In genomic region chr3:48402281-48402732, GRCh38 we compare ENCODE assay signal across 9 cellular contexts. TPM values are rescaled to one million over a fixed set of nuclear protein-coding genes. Genes with fewer than 3 reads are reported as not detected.
DNase-seq lines count a peak whose midpoint lies in the region; ATAC-seq and TF ChIP-seq lines count a peak whose summit lies in the region.
"Had no signal": no experiment of that assay in that cellular context is flagged by ENCODE, and none has a peak within 500 bp of the region (broad histone marks: within the 10 kb centered on the region; RNA-seq: fewer than 3 reads in every experiment).

No MANE protein-coding gene starts in this region.

- peak overlapping the region; percentile 87 for H3K27ac ChIP-seq in muscle layer of duodenum (ENCODE audit: low read length)

- no peak overlapping the region for H3K4me3 Mint-ChIP-seq in endothelial cell (ENCODE audit: unreplicated experiment)

- peaks cover 28 to 30% of the 10 kb centered on the region in 2 donors for H3K36me3 ChIP-seq in muscle layer of duodenum (ENCODE audit: control insufficient read depth in 1 of 2, insufficient read depth in 2 of 2, low read length in 2 of 2)

- TF ChIP-seq CTCF in endothelial cell (IDR thresholded peaks at IDR 0.05; ENCODE audit: unreplicated experiment): no peak

- H3K27ac Mint-ChIP-seq in endothelial cell (ENCODE audit: unreplicated experiment): no peak overlapping the region

- no peaks in the 10 kb centered on the region for H3K9me3 ChIP-seq in muscle layer of duodenum (ENCODE audit: control insufficient read depth in 1 of 2, low read length in 2 of 2)

- no peak overlapping the region for H3K4me3 ChIP-seq in muscle layer of duodenum (ENCODE audit: low read depth in 1 of 2, low read length in 2 of 2)

- H3K27me3 ChIP-seq in muscle layer of duodenum (ENCODE audit: low read depth, low read length): no peaks in the 10 kb centered on the region

- H3K27me3 Mint-ChIP-seq in endothelial cell (ENCODE audit: unreplicated experiment): peaks cover 9% of the 10 kb centered on the region

- ATAC-seq in GM21367 (IDR thresholded peaks at IDR 0.05; ENCODE audit: unreplicated experiment) (no peak), HG03108 (IDR thresholded peaks at IDR 0.05; ENCODE audit: unreplicated experiment) (no peak), HG03095 (IDR thresholded peaks at IDR 0.05; ENCODE audit: unreplicated experiment) (no peak)

- H3K9me3 Mint-ChIP-seq in endothelial cell (ENCODE audit: unreplicated experiment): no peaks in the 10 kb centered on the region

- peaks cover 11% of the 10 kb centered on the region for H3K4me1 Mint-ChIP-seq in endothelial cell (ENCODE audit: unreplicated experiment)

- peak; percentile 82 for DNase-seq in A172 (ENCODE audit: low spot score)
- DNase-seq in M059J (ENCODE audit: low read depth): peak; percentile 85
- peak; percentile 2 for DNase-seq in endothelial cell (ENCODE audit: low spot score)
- DNase-seq in OCI-M2 (lab: John Stamatoyannopoulos, UW; ENCODE audit: unreplicated experiment): no peak

- H3K36me3 Mint-ChIP-seq in endothelial cell (ENCODE audit: low read depth, unreplicated experiment): peaks cover 18% of the 10 kb centered on the region

- peaks cover 0 to 5% of the 10 kb centered on the region in 2 donors for H3K4me1 ChIP-seq in muscle layer of duodenum (ENCODE audit: control insufficient read depth in 1 of 2, insufficient read depth in 2 of 2, low read length in 2 of 2)

RNA-seq across cellular contexts. Expression of gene PLXNB1, which starts 27.6 kb away (rescaled TPM):
- total RNA-seq in A172 (2014; rRNA removed; shearing (Covaris generic)): 24.9 and 66.5 TPM in 2 replicates
- 4.1 and 8.9 TPM in 2 replicates for total RNA-seq in M059J (2014; rRNA removed; shearing (Covaris generic))
- total RNA-seq in endothelial cell (ENCODE audit: unreplicated experiment): 68.7 TPM

RNA-seq across cellular contexts. Expression of gene FBXW12, which starts 30.3 kb away (rescaled TPM):
- not detected in 2 replicates for total RNA-seq in A172 (2014; rRNA removed; shearing (Covaris generic))
- not detected in 2 replicates for total RNA-seq in M059J (2014; rRNA removed; shearing (Covaris generic))
- not detected for total RNA-seq in endothelial cell (ENCODE audit: unreplicated experiment)
- total RNA-seq: liver had no signal

RNA-seq across cellular contexts. Expression of gene CCDC51, which starts 37.6 kb away (rescaled TPM):
- 42.7 and 49.8 TPM in 2 replicates for total RNA-seq in A172 (2014; rRNA removed; shearing (Covaris generic))
- 10.6 and 11.0 TPM in 2 replicates for total RNA-seq in M059J (2014; rRNA removed; shearing (Covaris generic))
- 11.8 TPM for total RNA-seq in endothelial cell (ENCODE audit: unreplicated experiment)

RNA-seq across cellular contexts. Expression of gene TMA7, which starts 37.8 kb away (rescaled TPM):
- 556 and 560 TPM in 2 replicates for total RNA-seq in A172 (2014; rRNA removed; shearing (Covaris generic))
- 479 and 535 TPM in 2 replicates for total RNA-seq in M059J (2014; rRNA removed; shearing (Covaris generic))
- total RNA-seq in endothelial cell (ENCODE audit: unreplicated experiment): 326 TPM

RNA-seq across cellular contexts. Expression of gene ATRIP, which starts 44.2 kb away (rescaled TPM):
- total RNA-seq in A172 (2014; rRNA removed; shearing (Covaris generic)): 8.1 and 14.6 TPM in 2 replicates
- 4.9 and 7.2 TPM in 2 replicates for total RNA-seq in M059J (2014; rRNA removed; shearing (Covaris generic))
- total RNA-seq in endothelial cell (ENCODE audit: unreplicated experiment): 11.2 TPM
